16 cellular contexts compared by ENCODE assay signal in the genomic region with DNA sequence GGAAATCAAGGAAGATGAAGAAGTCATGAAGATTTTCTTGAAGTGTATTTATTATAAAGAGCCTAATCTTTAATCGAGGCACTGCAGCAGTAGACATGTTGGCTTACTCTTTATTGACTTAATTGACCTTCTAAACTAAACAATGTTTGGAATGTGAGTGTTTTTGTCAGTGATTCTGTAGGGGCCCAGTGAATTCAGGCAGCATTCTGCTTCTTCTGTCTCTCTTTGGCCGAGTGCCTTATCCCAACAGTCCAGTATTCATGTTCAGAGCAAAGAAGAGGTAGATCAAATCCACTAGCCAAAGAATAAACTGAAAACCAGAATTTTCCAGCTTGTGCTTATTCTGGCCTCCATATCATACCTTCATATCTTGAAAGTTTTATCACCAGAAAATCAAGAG. TPM values are rescaled to one million over a fixed set of nuclear protein-coding genes. Genes with fewer than 3 reads are reported as not detected.
A peak's percentile ranks its signal among the peaks of the same experiment; 100 is the strongest.
DNase-seq lines count a peak whose midpoint lies in the region; ATAC-seq and TF ChIP-seq lines count a peak whose summit lies in the region.
"Had no signal": no experiment of that assay in that cellular context is flagged by ENCODE, and none has a peak within 500 bp of the region (broad histone marks: within the 10 kb centered on the region; RNA-seq: fewer than 3 reads in every experiment).

No MANE protein-coding gene starts in this region.

- H3K27ac Mint-ChIP-seq in Calu3 (ENCODE audit: unreplicated experiment) (peak overlapping the region; percentile 45), progenitor cell of endocrine pancreas (peak overlapping the region; percentile 89)

- TF ChIP-seq CTCF in Calu3 (IDR thresholded peaks at IDR 0.05; ENCODE audit: unreplicated experiment) (no peak), fibroblast of lung (conservative IDR thresholded peaks at IDR 0.05 in 1 of 2, IDR thresholded peaks at IDR 0.05 in 1 of 2; ENCODE audit: low read depth in 1 of 2, low read length in 2 of 2) (no peak), progenitor cell of endocrine pancreas (IDR thresholded peaks at IDR 0.05; ENCODE audit: unreplicated experiment) (no peak)

- BruUV-seq in Calu3 (replicated peaks; lab: Mats Ljungman, UMichigan) = no TSS peak

- H3K4me3 Mint-ChIP-seq in Calu3 (ENCODE audit: low read depth, unreplicated experiment) (no peak overlapping the region), progenitor cell of endocrine pancreas (ENCODE audit: low read depth) (no peak overlapping the region)
- H3K4me3 Mint-ChIP-seq: CD8-positive, alpha-beta memory T cell had no signal

- H3K36me3 ChIP-seq in fibroblast of lung (ENCODE audit: control insufficient read depth, insufficient read depth, low read length) = no peaks in the 10 kb centered on the region

- H4K20me1 ChIP-seq in fibroblast of lung (ENCODE audit: control insufficient read depth, extremely low read depth, insufficient read depth, low read length) = no peaks in the 10 kb centered on the region

- H3K36me3 Mint-ChIP-seq in Calu3 (ENCODE audit: insufficient read depth, unreplicated experiment) (peaks cover 30% of the 10 kb centered on the region), progenitor cell of endocrine pancreas (ENCODE audit: insufficient read depth) (peaks cover 3% of the 10 kb centered on the region)

- H3K27me3 Mint-ChIP-seq in Calu3 (ENCODE audit: unreplicated experiment) (no peaks in the 10 kb centered on the region), progenitor cell of endocrine pancreas (no peaks in the 10 kb centered on the region)
- H3K27me3 Mint-ChIP-seq: CD8-positive, alpha-beta memory T cell had no signal

- no peaks in the 10 kb centered on the region for H3K27me3 ChIP-seq in fibroblast of lung (ENCODE audit: control insufficient read depth, insufficient read depth, low read length)
- H3K27me3 ChIP-seq: right atrium auricular region had no signal

- intact Hi-C loops in Calu3 (cut with micrococcal nuclease; ENCODE audit: unreplicated experiment) = loop anchor here (2.0 to 5.0 kb wide), 3 partner anchors 15 to 77 kb away; a partner anchor contains a TSS

- DNase-seq in Calu3 (no peak), M059J (ENCODE audit: low read depth) (peak; percentile 33), fibroblast of lung (ENCODE audit: low read depth in 2 of 2) (peak in 1 of 2 donors; percentile 50), progenitor cell of endocrine pancreas (ENCODE audit: low spot score, unreplicated experiment) (no peak), nucleus accumbens (lab: John Stamatoyannopoulos, UW) (no peak), NCI-H2081 treated with DMSO at 0.1 percent for 48 hours (lab: John Stamatoyannopoulos, UW) (no peak), NCI-H2107 treated with DMSO at 0.1 percent for 48 hours (lab: John Stamatoyannopoulos, UW; ENCODE audit: unreplicated experiment) (no peak)
- DNase-seq: amniotic stem cell; CD8-positive, alpha-beta memory T cell; effector CD4-positive, alpha-beta T cell; foreskin melanocyte; Kasumi-1; NK-92 treated with Interleukin-12 subunit alpha and Interleukin-12 subunit beta, amount 100 ng/mL, for 24 hours; stimulated activated naive CD4-positive, alpha-beta T cell had no signal

- no peak for ATAC-seq in HG03139 (IDR thresholded peaks at IDR 0.05; ENCODE audit: unreplicated experiment)

- no peak overlapping the region for H3K4me3 ChIP-seq in fibroblast of lung (replicated peaks in 1 of 4; ENCODE audit: control extremely low read depth in 1 of 4, insufficient read depth in 1 of 4, low read depth in 3 of 4, low read length in 4 of 4)
- H3K4me3 ChIP-seq: right atrium auricular region had no signal

- peak overlapping the region; percentile 30 for H3K4me2 ChIP-seq in fibroblast of lung (ENCODE audit: extremely low read depth, insufficient read depth, low read length)

- H3K4me1 ChIP-seq in fibroblast of lung (ENCODE audit: control insufficient read depth, extremely low read depth, insufficient read depth, low read length) = peaks cover 5% of the 10 kb centered on the region

- no peak overlapping the region for H2AFZ ChIP-seq in fibroblast of lung (ENCODE audit: low read length)

- H3K4me1 Mint-ChIP-seq in Calu3 (ENCODE audit: low read depth, unreplicated experiment) (peaks cover 69% of the 10 kb centered on the region), progenitor cell of endocrine pancreas (ENCODE audit: low read depth) (peaks cover 46% of the 10 kb centered on the region)

- H3K9me3 Mint-ChIP-seq in Calu3 (ENCODE audit: low read depth, unreplicated experiment) (no peaks in the 10 kb centered on the region), progenitor cell of endocrine pancreas (ENCODE audit: low read depth) (no peaks in the 10 kb centered on the region)
- H3K9me3 Mint-ChIP-seq: CD8-positive, alpha-beta memory T cell had no signal

- CTCF ChIA-PET in Calu3 (lab: Charles Lee) = interaction anchor here (1.2 kb wide), 1 partner anchor 45 kb away, joined by 4 read pairs; no protein-coding TSS in a partner anchor

- H3K27ac ChIP-seq in fibroblast of lung (ENCODE audit: insufficient read depth, low read length) = no peak overlapping the region

- H3K9me3 ChIP-seq in fibroblast of lung (ENCODE audit: control insufficient read depth, insufficient read depth, low read depth, low read length) = no peaks in the 10 kb centered on the region
- H3K9me3 ChIP-seq: right atrium auricular region had no signal

- H3K79me2 ChIP-seq in fibroblast of lung (ENCODE audit: control insufficient read depth, insufficient read depth, low read length) = no peaks in the 10 kb centered on the region

- H3K9ac ChIP-seq in fibroblast of lung (ENCODE audit: insufficient read depth, low read length) = no peak overlapping the region

RNA-seq across cellular contexts. Expression of a gene that starts 55.7 kb away (rescaled TPM):
- total RNA-seq in Calu3 (2022) (not detected in 2 replicates), fibroblast of lung (not detected in 2 replicates), progenitor cell of endocrine pancreas (not detected in 2 replicates)
- total RNA-seq in M059J (2014; rRNA removed; shearing (Covaris generic)) = not detected in 2 replicates
- polyA plus RNA-seq in fibroblast of lung = not detected in 2 replicates
- polyA plus RNA-seq in fibroblast of lung (2012) = not detected in 2 replicates
- not detected in 2 replicates for polyA minus RNA-seq in fibroblast of lung (ENCODE audit: low replicate concordance)
- total RNA-seq: CD8-positive, alpha-beta memory T cell; right atrium auricular region had no signal
- polyA plus RNA-seq: CD8-positive, alpha-beta memory T cell had no signal
